Comparison of ENCODE assay signal across 8 cellular contexts in genomic region chr12:28191690-28192089, GRCh38. TPM values are rescaled to one million over a fixed set of nuclear protein-coding genes. Genes with fewer than 3 reads are reported as not detected.
DNase-seq lines count a peak whose midpoint lies in the region; ATAC-seq and TF ChIP-seq lines count a peak whose summit lies in the region.

No MANE protein-coding gene starts in this region.

- BruUV-seq in PC-9 (replicated peaks; lab: Mats Ljungman, UMichigan), result no TSS peak

- no peaks in the 10 kb centered on the region for H3K27me3 ChIP-seq in GM23248 (replicated peaks; ENCODE audit: insufficient read depth)
- H3K27me3 ChIP-seq in PC-9 (ENCODE audit: insufficient read depth, low read depth), result no peaks in the 10 kb centered on the region
- H3K27me3 ChIP-seq in colonic mucosa, result no peaks in the 10 kb centered on the region
- H3K27me3 ChIP-seq in muscle layer of duodenum (ENCODE audit: low read depth, low read length), result no peaks in the 10 kb centered on the region

- no peak for ATAC-seq in HG02763 (IDR thresholded peaks at IDR 0.05; ENCODE audit: unreplicated experiment)
- ATAC-seq in GM19328 (IDR thresholded peaks at IDR 0.05; ENCODE audit: unreplicated experiment), result no peak

- H3K36me3 ChIP-seq in GM23248 (ENCODE audit: low read depth), result no peaks in the 10 kb centered on the region
- no peaks in the 10 kb centered on the region for H3K36me3 ChIP-seq in PC-9 (ENCODE audit: low read depth)
- no peaks in the 10 kb centered on the region for H3K36me3 ChIP-seq in colonic mucosa
- H3K36me3 ChIP-seq in muscle layer of duodenum (ENCODE audit: control insufficient read depth in 1 of 2, insufficient read depth in 2 of 2, low read length in 2 of 2), result peaks cover 0 to 9% of the 10 kb centered on the region in 2 donors

- H3K79me2 ChIP-seq in GM23248 (ENCODE audit: insufficient read depth) (peaks cover 52% of the 10 kb centered on the region), PC-9 (ENCODE audit: low read depth) (peaks cover 66% of the 10 kb centered on the region)

- peaks cover 14% of the 10 kb centered on the region for H3F3A ChIP-seq in GM23248 (ENCODE audit: insufficient read depth)
- H3F3A ChIP-seq in PC-9 (ENCODE audit: insufficient read depth, low read depth), result peaks cover 18% of the 10 kb centered on the region

- POLR2A ChIA-PET in PC-9 (lab: Charles Lee; ENCODE audit: unreplicated experiment), result interaction anchor here (0.6 to 0.7 kb wide), 2 partner anchors 325 to 378 kb away, joined by 3 read pairs; no protein-coding TSS in a partner anchor

- no peak for TF ChIP-seq CTCF in PC-9 (conservative IDR thresholded peaks at IDR 0.05)
- TF ChIP-seq CTCF in colonic mucosa (IDR thresholded peaks at IDR 0.05), result no peak

- H2AFZ ChIP-seq in GM23248 (peak overlapping the region; percentile 94), PC-9 (no peak overlapping the region)

- CTCF ChIA-PET in PC-9 (lab: Charles Lee), result no interaction called here

- H3K4me1 ChIP-seq in GM23248 (ENCODE audit: insufficient read depth), result peaks cover 16% of the 10 kb centered on the region
- peaks cover 26% of the 10 kb centered on the region for H3K4me1 ChIP-seq in PC-9 (replicated peaks; ENCODE audit: insufficient read depth)
- no peaks in the 10 kb centered on the region for H3K4me1 ChIP-seq in colonic mucosa
- peaks cover 0 to 7% of the 10 kb centered on the region in 2 donors for H3K4me1 ChIP-seq in muscle layer of duodenum (ENCODE audit: control insufficient read depth in 1 of 2, insufficient read depth in 2 of 2, low read length in 2 of 2)

- H4K20me1 ChIP-seq in GM23248 (ENCODE audit: insufficient read depth) (no peaks in the 10 kb centered on the region), PC-9 (ENCODE audit: insufficient read depth) (no peaks in the 10 kb centered on the region)

- H3K4me2 ChIP-seq in GM23248 (ENCODE audit: unreplicated experiment) (peak overlapping the region; percentile 82), PC-9 (peak overlapping the region; percentile 85)

- peak overlapping the region; percentile 98 for H3K27ac ChIP-seq in GM23248
- peak overlapping the region; percentile 95 for H3K27ac ChIP-seq in PC-9
- H3K27ac ChIP-seq in colonic mucosa, result no peak overlapping the region
- H3K27ac ChIP-seq in muscle layer of duodenum (ENCODE audit: low read length), result peak overlapping the region; percentile 95

- no peaks in the 10 kb centered on the region for H3K9me2 ChIP-seq in GM23248 (ENCODE audit: insufficient read depth)
- H3K9me2 ChIP-seq in PC-9 (ENCODE audit: insufficient read depth), result no peaks in the 10 kb centered on the region

- peak overlapping the region; percentile 81 for H3K4me3 ChIP-seq in GM23248
- H3K4me3 ChIP-seq in PC-9, result peak overlapping the region; percentile 66
- H3K4me3 ChIP-seq in colonic mucosa, result peak overlapping the region; percentile 86
- H3K4me3 ChIP-seq in muscle layer of duodenum (ENCODE audit: low read depth in 1 of 2, low read length in 2 of 2), result peak overlapping the region; percentile 78 to 94

- H3K9me3 ChIP-seq in GM23248 (ENCODE audit: low read depth) (no peaks in the 10 kb centered on the region), PC-9 (ENCODE audit: insufficient read depth, low read depth) (no peaks in the 10 kb centered on the region), colonic mucosa (no peaks in the 10 kb centered on the region), muscle layer of duodenum (ENCODE audit: control insufficient read depth in 1 of 2, low read length in 2 of 2) (peaks cover 0 to 3% of the 10 kb centered on the region in 2 donors)

- WGBS in GM23248 (ENCODE audit: low coverage in 1 of 2, low lambda C conversion rate in 2 of 2, missing lambda C conversion rate in 2 of 2), 2 experiments, result 61 to 67% methylated on average over 3 of the region's 3 CpGs

- intact Hi-C loops in PC-9 (cut with micrococcal nuclease; ENCODE audit: unreplicated experiment) (loop anchor here (5.0 kb wide), 1 partner anchor 224 kb away; no protein-coding TSS in a partner anchor), colonic mucosa (cut with DNase I) (no loop called here)

- DNase-seq in GM23248 (peak; percentile 49), PC-9 (peak; percentile 3 to 52), colonic mucosa (no peak), NCI-H1092 (lab: John Stamatoyannopoulos, UW) (no peak), kidney glomerular epithelial cell (lab: John Stamatoyannopoulos, UW) (no peak)

- peak overlapping the region; percentile 98 for H3K9ac ChIP-seq in GM23248
- peak overlapping the region in 1 of 2 donors; percentile 89 for H3K9ac ChIP-seq in colonic mucosa (ENCODE audit: low read depth in 2 of 2, low read length in 2 of 2)

- in situ Hi-C loops in GM23248 (cut with MboI), result no loop called here

RNA-seq across cellular contexts. Expression of gene CCDC91, which starts 1.4 kb away (rescaled TPM):
- 15.3 and 17.2 TPM in 2 replicates for total RNA-seq in GM23248 (2014; rRNA removed; shearing (Covaris generic))
- polyA plus RNA-seq in GM23248 (2016; fragmentation: Nextera tagmentation; extraction: Ambion mirVana), result 31.0 and 31.5 TPM in 2 replicates
- total RNA-seq in PC-9 (2021) (30.7 and 38.9 TPM in 2 replicates), colonic mucosa (10 to 100 TPM; 15.6 to 20.5 TPM)

Comparison
In these comparisons a context has a peak if more than half of its experiments do, and no peak if none do; other contexts are left out.
1. DNase-seq: peak in GM23248 (single experiment) and PC-9 (2 of 2); none in colonic mucosa (single experiment), NCI-H1092 (single experiment) and kidney glomerular epithelial cell (single experiment).
2. Peak in every context shown above with its lines, with median percentiles within 50 percentile points of each other: H3K4me3 ChIP-seq.